In genomic region chr10:45452268-45452667, GRCh38 we compare ENCODE assay signal across 19 cellular contexts.
"Had no signal": no experiment of that assay in that cellular context is flagged by ENCODE, and none has a peak within 500 bp of the region (broad histone marks: within the 10 kb centered on the region; RNA-seq: fewer than 3 reads in every experiment).

No MANE protein-coding gene starts in this region.

- DNase-seq: effector CD4-positive, alpha-beta T cell; endodermal cell; erythroblast; foreskin keratinocyte; kidney; left colon; mesendoderm; naive B cell; right lobe of liver; stimulated activated CD4-positive, alpha-beta T cell treated with anti-CD3 and anti-CD28 coated beads, Interleukin-15, amount 100 ng/mL, for 24 hours; stimulated activated CD4-positive, alpha-beta T cell treated with anti-CD3 and anti-CD28 coated beads, Interleukin-1b, Interleukin-23, amount 100 ng/mL, for 48 hours; stimulated activated CD4-positive, alpha-beta T cell treated with anti-CD3 and anti-CD28 coated beads, Interleukin-4, amount 100 ng/mL, for 24 hours; stimulated activated naive B cell treated with anti-CD40 and anti-IgM and Interleukin-4, amounts not matched to agents 10 μg/mL and 1 μg/mL and 100 μg/mL, for 72 hours; trophoblast cell had no signal

- ATAC-seq: foreskin keratinocyte; stimulated activated naive B cell treated with anti-CD40 and anti-IgM and Interleukin-4, amounts not matched to agents 10 μg/mL and 1 μg/mL and 100 μg/mL, for 72 hours had no signal

- H3K27ac Mint-ChIP-seq: endodermal cell, nephron had no signal

- H3K27ac ChIP-seq: coronary artery, foreskin keratinocyte, hepatocyte, parathyroid adenoma, prostate gland, right lobe of liver had no signal

- H3K27me3 ChIP-seq: foreskin keratinocyte, hepatocyte, right lobe of liver had no signal

- H3K9me3 ChIP-seq: prostate gland, right lobe of liver had no signal

- H3K4me3 ChIP-seq: coronary artery, hepatocyte, prostate gland, right lobe of liver had no signal

- H3K4me3 Mint-ChIP-seq: endodermal cell; naive B cell; nephron; stimulated activated naive B cell treated with anti-CD40 and anti-IgM and Interleukin-4, amounts not matched to agents 10 μg/mL and 1 μg/mL and 100 μg/mL, for 72 hours had no signal

- H3K4me1 ChIP-seq: foreskin keratinocyte, parathyroid adenoma, prostate gland had no signal

- H3K27me3 Mint-ChIP-seq: naive B cell; stimulated activated naive B cell treated with anti-CD40 and anti-IgM and Interleukin-4, amounts not matched to agents 10 μg/mL and 1 μg/mL and 100 μg/mL, for 72 hours had no signal

- H3K9me3 Mint-ChIP-seq: endodermal cell; nephron; stimulated activated naive B cell treated with anti-CD40 and anti-IgM and Interleukin-4, amounts not matched to agents 10 μg/mL and 1 μg/mL and 100 μg/mL, for 72 hours had no signal
